ENCODE assay signal across 1 cellular context in the genomic region with DNA sequence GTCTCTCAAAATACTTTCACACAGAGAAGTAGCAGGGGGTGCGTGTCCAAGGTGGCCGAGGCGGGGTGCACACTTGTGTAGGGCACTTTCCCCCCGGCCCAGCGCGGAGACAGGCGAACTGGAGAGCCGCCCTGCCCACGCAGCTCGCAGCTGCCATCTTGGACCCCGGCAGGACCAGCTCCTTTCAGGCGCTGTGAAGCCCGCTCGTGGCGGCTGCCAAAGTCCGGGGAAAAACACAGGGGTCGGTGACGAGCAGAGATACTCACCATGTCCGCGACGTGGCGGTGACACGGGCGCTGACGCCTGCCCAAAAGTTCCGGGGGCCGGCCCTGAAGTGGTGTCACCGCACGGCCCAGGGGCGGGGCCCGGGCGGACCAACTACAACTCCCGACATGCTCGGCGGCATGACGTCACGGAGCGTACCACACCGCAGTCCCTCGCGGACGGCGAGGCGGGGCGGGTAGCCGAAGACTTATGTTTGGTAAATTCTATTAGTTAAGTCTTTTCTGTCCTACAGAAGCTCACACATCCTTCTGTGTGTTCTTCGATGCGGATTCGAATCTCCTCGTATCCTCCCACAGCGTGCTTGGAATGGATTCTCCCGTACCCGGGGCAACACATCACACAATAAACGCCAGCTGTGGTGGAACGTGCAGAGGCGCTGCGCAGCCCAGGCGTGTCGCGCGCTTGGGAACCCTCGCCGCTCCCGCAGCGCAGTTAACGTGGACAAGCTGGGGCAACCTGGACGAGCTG.
TF ChIP-seq lines count a peak whose summit lies in the region.

A gene with protein sequence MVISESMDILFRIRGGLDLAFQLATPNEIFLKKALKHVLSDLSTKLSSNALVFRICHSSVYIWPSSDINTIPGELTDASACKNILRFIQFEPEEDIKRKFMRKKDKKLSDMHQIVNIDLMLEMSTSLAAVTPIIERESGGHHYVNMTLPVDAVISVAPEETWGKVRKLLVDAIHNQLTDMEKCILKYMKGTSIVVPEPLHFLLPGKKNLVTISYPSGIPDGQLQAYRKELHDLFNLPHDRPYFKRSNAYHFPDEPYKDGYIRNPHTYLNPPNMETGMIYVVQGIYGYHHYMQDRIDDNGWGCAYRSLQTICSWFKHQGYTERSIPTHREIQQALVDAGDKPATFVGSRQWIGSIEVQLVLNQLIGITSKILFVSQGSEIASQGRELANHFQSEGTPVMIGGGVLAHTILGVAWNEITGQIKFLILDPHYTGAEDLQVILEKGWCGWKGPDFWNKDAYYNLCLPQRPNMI (minus strand): TSS at position 365 of the 753 bp plus-strand sequence. CDS start 96 bp downstream, at position 269.

TF ChIP-seq in SK-N-SH, 30 proteins besides CTCF, POLR2A, EP300 and RAD21 (continued from another document):
- TF ChIP-seq, protein P1, sequence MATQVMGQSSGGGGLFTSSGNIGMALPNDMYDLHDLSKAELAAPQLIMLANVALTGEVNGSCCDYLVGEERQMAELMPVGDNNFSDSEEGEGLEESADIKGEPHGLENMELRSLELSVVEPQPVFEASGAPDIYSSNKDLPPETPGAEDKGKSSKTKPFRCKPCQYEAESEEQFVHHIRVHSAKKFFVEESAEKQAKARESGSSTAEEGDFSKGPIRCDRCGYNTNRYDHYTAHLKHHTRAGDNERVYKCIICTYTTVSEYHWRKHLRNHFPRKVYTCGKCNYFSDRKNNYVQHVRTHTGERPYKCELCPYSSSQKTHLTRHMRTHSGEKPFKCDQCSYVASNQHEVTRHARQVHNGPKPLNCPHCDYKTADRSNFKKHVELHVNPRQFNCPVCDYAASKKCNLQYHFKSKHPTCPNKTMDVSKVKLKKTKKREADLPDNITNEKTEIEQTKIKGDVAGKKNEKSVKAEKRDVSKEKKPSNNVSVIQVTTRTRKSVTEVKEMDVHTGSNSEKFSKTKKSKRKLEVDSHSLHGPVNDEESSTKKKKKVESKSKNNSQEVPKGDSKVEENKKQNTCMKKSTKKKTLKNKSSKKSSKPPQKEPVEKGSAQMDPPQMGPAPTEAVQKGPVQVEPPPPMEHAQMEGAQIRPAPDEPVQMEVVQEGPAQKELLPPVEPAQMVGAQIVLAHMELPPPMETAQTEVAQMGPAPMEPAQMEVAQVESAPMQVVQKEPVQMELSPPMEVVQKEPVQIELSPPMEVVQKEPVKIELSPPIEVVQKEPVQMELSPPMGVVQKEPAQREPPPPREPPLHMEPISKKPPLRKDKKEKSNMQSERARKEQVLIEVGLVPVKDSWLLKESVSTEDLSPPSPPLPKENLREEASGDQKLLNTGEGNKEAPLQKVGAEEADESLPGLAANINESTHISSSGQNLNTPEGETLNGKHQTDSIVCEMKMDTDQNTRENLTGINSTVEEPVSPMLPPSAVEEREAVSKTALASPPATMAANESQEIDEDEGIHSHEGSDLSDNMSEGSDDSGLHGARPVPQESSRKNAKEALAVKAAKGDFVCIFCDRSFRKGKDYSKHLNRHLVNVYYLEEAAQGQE (IDR thresholded peaks at IDR 0.05; ENCODE audit: low read depth, low read length) = no peak
- TF ChIP-seq NRF1 (IDR thresholded peaks at IDR 0.05; ENCODE audit: low read depth, low read length) = peak; percentile 58
- TF ChIP-seq MXI1 (IDR thresholded peaks at IDR 0.05; ENCODE audit: low read depth, low read length) = peak; percentile 97
- peak; percentile 56; the same call in 1 of the 2 replicates for TF ChIP-seq POLR2AphosphoS5 (IDR thresholded peaks at IDR 0.05; ENCODE audit: low read depth, low read length)
- TF ChIP-seq, protein P2, sequence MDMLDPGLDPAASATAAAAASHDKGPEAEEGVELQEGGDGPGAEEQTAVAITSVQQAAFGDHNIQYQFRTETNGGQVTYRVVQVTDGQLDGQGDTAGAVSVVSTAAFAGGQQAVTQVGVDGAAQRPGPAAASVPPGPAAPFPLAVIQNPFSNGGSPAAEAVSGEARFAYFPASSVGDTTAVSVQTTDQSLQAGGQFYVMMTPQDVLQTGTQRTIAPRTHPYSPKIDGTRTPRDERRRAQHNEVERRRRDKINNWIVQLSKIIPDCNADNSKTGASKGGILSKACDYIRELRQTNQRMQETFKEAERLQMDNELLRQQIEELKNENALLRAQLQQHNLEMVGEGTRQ (IDR thresholded peaks at IDR 0.05; ENCODE audit: borderline replicate concordance, low read depth, low read length) = no peak
- TF ChIP-seq MEF2A (IDR thresholded peaks at IDR 0.05; ENCODE audit: borderline replicate concordance, low read depth) = no peak
